In genomic region chr10:69636626-69637550, GRCh38 we compare ENCODE assay signal across 8 cellular contexts. TPM values are rescaled to one million over a fixed set of nuclear protein-coding genes. Genes with fewer than 3 reads are reported as not detected.
DNase-seq lines count a peak whose midpoint lies in the region; ATAC-seq, FAIRE-seq and TF ChIP-seq lines count a peak whose summit lies in the region.

No MANE protein-coding gene starts in this region.

- TF ChIP-seq EP300 in GM12878 (IDR thresholded peaks at IDR 0.05; ENCODE audit: borderline replicate concordance in 1 of 2, control insufficient read depth in 1 of 2, low read depth in 2 of 2, low read length in 2 of 2), result no peak

- H2AFZ ChIP-seq in Karpas-422 (ENCODE audit: low read length) (no peak overlapping the region), GM12878 (ENCODE audit: control insufficient read depth, low read depth, low read length) (no peak overlapping the region)

- SMC1A ChIA-PET in GM12878 (lab: Charles Lee; ENCODE audit: uncharacterized antibody, unreplicated experiment), result interaction anchor here (0.7 to 7.5 kb wide), 10 partner anchors 7 to 229 kb away, joined by 3 to 66 read pairs (median 3); partner anchors contain the start of gene FAM241B

- H3K4me1 ChIP-seq in DOHH2 (ENCODE audit: control insufficient read depth, low read length) (no peaks in the 10 kb centered on the region), Karpas-422 (ENCODE audit: low read length) (no peaks in the 10 kb centered on the region), GM12878 (ENCODE audit: control insufficient read depth, insufficient read depth, low read length) (no peaks in the 10 kb centered on the region), mucosa of descending colon (ENCODE audit: low read depth) (no peaks in the 10 kb centered on the region), vagina (peaks cover 9% of the 10 kb centered on the region)

- H3F3A ChIP-seq in DOHH2 (ENCODE audit: control insufficient read depth, insufficient read depth), result no peaks in the 10 kb centered on the region

- H3K9me2 ChIP-seq in DOHH2 (replicated peaks; ENCODE audit: control insufficient read depth, low read length) (no peaks in the 10 kb centered on the region), Karpas-422 (replicated peaks; ENCODE audit: insufficient read depth, low read length) (no peaks in the 10 kb centered on the region)

- peak; percentile 72 for DNase-seq in Karpas-422
- no peak for DNase-seq in GM12878 (ENCODE audit: low read depth, low spot score)
- DNase-seq in mucosa of descending colon, result peak in 2 of 3 donors; percentile 43 to 47
- no peak for DNase-seq in HPDE6-E6E7 (ENCODE audit: extremely low spot score)
- no peak for DNase-seq in vagina (ENCODE audit: extremely low spot score in 2 of 2)

- CTCF ChIA-PET in GM12878 (lab: Yijun Ruan, JAX), result interaction anchor here (0.6 to 11.9 kb wide), 11 partner anchors 9 to 321 kb away, joined by 3 to 189 read pairs (median 4); no protein-coding TSS in a partner anchor

- RAD21 ChIA-PET in GM12878 (lab: Charles Lee; ENCODE audit: unreplicated experiment), result interaction anchor here (1.0 to 4.8 kb wide), 4 partner anchors 10 to 229 kb away, joined by 3 to 59 read pairs (median 4); no protein-coding TSS in a partner anchor

- no peaks in the 10 kb centered on the region for H3K36me3 ChIP-seq in DOHH2 (ENCODE audit: control insufficient read depth, low read length)
- no peaks in the 10 kb centered on the region for H3K36me3 ChIP-seq in Karpas-422 (ENCODE audit: insufficient read depth, low read length)
- no peaks in the 10 kb centered on the region for H3K36me3 ChIP-seq in GM12878 (ENCODE audit: control insufficient read depth in 2 of 2, insufficient read depth in 2 of 2, low read length in 1 of 2)
- no peaks in the 10 kb centered on the region for H3K36me3 ChIP-seq in mucosa of descending colon (ENCODE audit: low read depth)
- no peaks in the 10 kb centered on the region for H3K36me3 ChIP-seq in vagina

- no peak overlapping the region for H3K4me2 ChIP-seq in DOHH2 (ENCODE audit: low read length)
- no peak overlapping the region for H3K4me2 ChIP-seq in Karpas-422 (ENCODE audit: low read depth, low read length, poor library complexity, severe bottlenecking)
- no peak overlapping the region for H3K4me2 ChIP-seq in GM12878 (ENCODE audit: control insufficient read depth, insufficient read depth)

- intact Hi-C loops in GM12878 (cut with micrococcal nuclease; ENCODE audit: unreplicated experiment) (loop anchor here (5.0 kb wide), 3 partner anchors 105 to 230 kb away; no protein-coding TSS in a partner anchor), mucosa of descending colon (cut with DNase I, micrococcal nuclease) (no loop called here), vagina (cut with DNase I) (loop anchor here (10.0 kb wide), 2 partner anchors 122 to 212 kb away; no protein-coding TSS in a partner anchor)

- H3K27ac ChIP-seq in DOHH2 (ENCODE audit: low read depth, low read length) (no peak overlapping the region), Karpas-422 (ENCODE audit: low read length) (no peak overlapping the region), GM12878 (ENCODE audit: control insufficient read depth, insufficient read depth) (no peak overlapping the region), vagina (no peak overlapping the region)

- H3K9me3 ChIP-seq in DOHH2 (ENCODE audit: control insufficient read depth, insufficient read depth, low read length) (no peaks in the 10 kb centered on the region), Karpas-422 (ENCODE audit: low read length) (no peaks in the 10 kb centered on the region), GM12878 (replicated peaks; ENCODE audit: control insufficient read depth, insufficient read depth, low read length) (no peaks in the 10 kb centered on the region), mucosa of descending colon (no peaks in the 10 kb centered on the region), vagina (no peaks in the 10 kb centered on the region)

- TF ChIP-seq CTCF in DOHH2 (IDR thresholded peaks at IDR 0.05; ENCODE audit: low read depth, low read length, poor library complexity, severe bottlenecking) (peak; percentile 51), GM12878 (IDR thresholded peaks at IDR 0.05 in 2 of 3, conservative IDR thresholded peaks at IDR 0.05 in 1 of 3; ENCODE audit: control insufficient read depth in 2 of 3, extremely low read depth in 1 of 3, insufficient read depth in 1 of 3, low read depth in 3 of 3, low read length in 3 of 3) (peak; percentile 22 to 39 (median 36); a peak in 4 of 6 replicates), mucosa of descending colon (IDR thresholded peaks at IDR 0.05) (no peak), vagina (IDR thresholded peaks at IDR 0.05) (no peak)

- no TSS peak for BruUV-seq in GM12878 (replicated peaks; lab: Mats Ljungman, UMichigan)

- 6% methylated on average over 9 of the region's 9 CpGs for WGBS in GM12878 (ENCODE audit: insufficient coverage, insufficient replicate concordance, low lambda C conversion rate, missing lambda C conversion rate)

- TF ChIP-seq RAD21 in GM12878 (IDR thresholded peaks at IDR 0.05; ENCODE audit: insufficient read depth, low read depth, low read length), result no peak

- POLR2A ChIA-PET in GM12878 (lab: Charles Lee), result no interaction called here

- H3K4me3 ChIP-seq in DOHH2 (ENCODE audit: low read length) (no peak overlapping the region), Karpas-422 (ENCODE audit: low read length) (no peak overlapping the region), GM12878 (no peak overlapping the region), mucosa of descending colon (no peak overlapping the region), vagina (no peak overlapping the region)

- no peaks in the 10 kb centered on the region for H4K20me1 ChIP-seq in DOHH2 (ENCODE audit: control insufficient read depth, insufficient read depth, low read depth, low read length)
- no peaks in the 10 kb centered on the region for H4K20me1 ChIP-seq in Karpas-422 (ENCODE audit: insufficient read depth, low read depth, low read length)
- H4K20me1 ChIP-seq in GM12878 (ENCODE audit: control insufficient read depth, insufficient read depth), result no peaks in the 10 kb centered on the region

- in situ Hi-C loops in GM12878 (cut with MboI), result loop anchor here (5.0 to 10.0 kb wide), 3 partner anchors 120 to 382 kb away; partner anchors contain the start of gene TACR2

- peak; percentile 56 for ATAC-seq in GM12878
- ATAC-seq in mucosa of descending colon, result peak; percentile 54
- ATAC-seq in HG02970 (IDR thresholded peaks at IDR 0.05; ENCODE audit: low FRiP score, unreplicated experiment), result no peak
- ATAC-seq in GM18909 (IDR thresholded peaks at IDR 0.05; ENCODE audit: poor library complexity, unreplicated experiment), result no peak

- TF ChIP-seq POLR2A in GM12878 (IDR thresholded peaks at IDR 0.05; ENCODE audit: low read depth, low read length) (no peak), vagina (IDR thresholded peaks at IDR 0.05) (no peak)

- no peaks in the 10 kb centered on the region for H3K27me3 ChIP-seq in DOHH2 (ENCODE audit: control insufficient read depth, low read length)
- H3K27me3 ChIP-seq in Karpas-422 (ENCODE audit: low read length), result no peaks in the 10 kb centered on the region
- no peaks in the 10 kb centered on the region; a peak in 1 of 4 replicates for H3K27me3 ChIP-seq in GM12878 (replicated peaks in 1 of 2; ENCODE audit: control insufficient read depth in 2 of 2, insufficient read depth in 2 of 2, low read length in 1 of 2)
- H3K27me3 ChIP-seq in vagina, result no peaks in the 10 kb centered on the region

- H3K79me2 ChIP-seq in DOHH2 (ENCODE audit: control insufficient read depth, low read length), result no peaks in the 10 kb centered on the region
- H3K79me2 ChIP-seq in Karpas-422 (ENCODE audit: low read length), result no peaks in the 10 kb centered on the region
- H3K79me2 ChIP-seq in GM12878 (ENCODE audit: control insufficient read depth, insufficient read depth, low read length), result no peaks in the 10 kb centered on the region

- no peak for FAIRE-seq in GM12878 (lab: Jason Lieb, UNC)

- no peak overlapping the region for H3K9ac ChIP-seq in Karpas-422 (ENCODE audit: low read length)
- no peak overlapping the region for H3K9ac ChIP-seq in GM12878 (ENCODE audit: control insufficient read depth, insufficient read depth, low read length)

TF ChIP-seq in GM12878, 131 proteins besides CTCF, POLR2A, EP300 and RAD21 (continues in another document):
- TF ChIP-seq ZBED1 (IDR thresholded peaks at IDR 0.05; ENCODE audit: borderline replicate concordance), result no peak
- no peak for TF ChIP-seq SREBF2 (IDR thresholded peaks at IDR 0.05; ENCODE audit: low read length)
- no peak for TF ChIP-seq TCF12 (IDR thresholded peaks at IDR 0.05; ENCODE audit: low read depth, low read length)
- TF ChIP-seq BRCA1 (IDR thresholded peaks at IDR 0.05; ENCODE audit: low read depth, low read length), result no peak

RNA-seq across cellular contexts. Expression of gene FAM241B, which starts 6.8 kb away (rescaled TPM):
- total RNA-seq in Karpas-422 (2014; rRNA removed; shearing (Covaris generic); ENCODE audit: low replicate concordance), result not detected in 2 replicates
- total RNA-seq in GM12878 (2013; cell fraction: nucleolus; rRNA removed), result not detected in 2 replicates
- total RNA-seq in GM12878 (2014; rRNA removed) (0.11 TPM in 1 of 2 replicates, not detected in the other), GM12878 (2014; rRNA removed; fragmentation: Illumina TruSeq; extraction: Trizol) (0.13 TPM in 1 of 2 replicates, not detected in the other), GM12878 (2021) (0.37 and 0.62 TPM in 2 replicates), mucosa of descending colon (1 to 10 TPM; 2.2 to 3.7 (median 3.5) TPM), vagina (0.98 TPM)
- 0.88 TPM for polyA plus RNA-seq in GM12878 (2011; ENCODE audit: low read depth)
- polyA plus RNA-seq in GM12878 (2011; rRNA removed) (0.72 and 0.99 TPM in 2 replicates), GM12878 (2014; fragmentation: Illumina TruSeq; extraction: Trizol) (0.15 TPM in 1 of 2 replicates, not detected in the other), GM12878 (2014; fragmentation: Nextera tagmentation; extraction: Ambion mirVana) (under 1 TPM; 0.09 to 0.18 TPM), GM12878 (2014; rRNA removed) (0.31 and 0.43 TPM in 2 replicates), GM12878 (2016; fragmentation: Nextera tagmentation; extraction: Ambion mirVana) (under 1 TPM; 0.30 to 0.31 TPM)
- polyA plus RNA-seq in GM12878 (2011; cell fraction: cytosol; rRNA removed), result 0.84 and 0.99 TPM in 2 replicates
- polyA plus RNA-seq in GM12878 (2011; cell fraction: nucleus; rRNA removed), result 0.87 and 0.98 TPM in 2 replicates
- polyA plus RNA-seq in GM12878 (2012), result 1.00 and 1.7 TPM in 2 replicates
- 0.59 and 0.77 TPM in 2 replicates for polyA minus RNA-seq in GM12878 (2011; rRNA and poly(A)+ RNA removed)
- 1.0 TPM in 1 of 2 replicates, not detected in the other for polyA minus RNA-seq in GM12878 (2011; cell fraction: cytosol; rRNA and poly(A)+ RNA removed)
- polyA minus RNA-seq in GM12878 (2011; cell fraction: nucleus; rRNA and poly(A)+ RNA removed), result 0.86 TPM in 1 of 2 replicates, not detected in the other

Comparison
In these comparisons a context has a peak if more than half of its experiments do, and no peak if none do; other contexts are left out.
1. CTCF ChIP-seq: peak in DOHH2 (single experiment) and GM12878 (3 of 3); none in mucosa of descending colon (single experiment) and vagina (0 of 3).
2. DNase-seq: peak in Karpas-422 (single experiment) and mucosa of descending colon (2 of 3); none in GM12878 (single experiment), HPDE6-E6E7 (single experiment) and vagina (0 of 2).
3. ATAC-seq: peak in GM12878 (single experiment) and mucosa of descending colon (single experiment); none in HG02970 (single experiment) and GM18909 (single experiment).
4. intact Hi-C loops: an anchor here in GM12878 (5.0 kb wide) and vagina (10.0 kb wide); none called in mucosa of descending colon.